16 cellular contexts compared by ENCODE assay signal in genomic region chr16:69293401-69293800, GRCh38. TPM values are rescaled to one million over a fixed set of nuclear protein-coding genes. Genes with fewer than 3 reads are reported as not detected.
DNase-seq lines count a peak whose midpoint lies in the region; ATAC-seq and TF ChIP-seq lines count a peak whose summit lies in the region.
"Had no signal": no experiment of that assay in that cellular context is flagged by ENCODE, and none has a peak within 500 bp of the region (broad histone marks: within the 10 kb centered on the region; RNA-seq: fewer than 3 reads in every experiment).

No MANE protein-coding gene starts in this region.

- no peak overlapping the region for H3K56ac ChIP-seq in IMR-90 (ENCODE audit: extremely low read depth, insufficient read depth, low read length)

- no peaks in the 10 kb centered on the region for H3K36me3 Mint-ChIP-seq in activated T-cell treated with anti-CD3 and anti-CD28 coated beads, Interleukin-2, amount 50 U/mL, for 72 hours (ENCODE audit: insufficient read depth in 2 of 2)
- peaks cover 2% of the 10 kb centered on the region for H3K36me3 Mint-ChIP-seq in activated T-cell treated with anti-CD3 and anti-CD28 coated beads, Interleukin-2, amount 50 U/mL, for 4 hours (ENCODE audit: insufficient read depth)
- peaks cover 12% of the 10 kb centered on the region for H3K36me3 Mint-ChIP-seq in endodermal cell (ENCODE audit: low read depth)

- POLR2A ChIA-PET in IMR-90 (lab: Charles Lee; ENCODE audit: unreplicated experiment): no interaction called here

- in situ Hi-C loops in IMR-90 (cut with MboI; ENCODE audit: low sequenced_read_pairs): no loop called here

- WGBS in IMR-90 (ENCODE audit: extremely low coverage in 2 of 2, insufficient read length in 1 of 2), 2 experiments: 93% methylated on average over 3 of the region's 3 CpGs; no CpG with 5 or more reads in 1 of the 2 experiments
- WGBS in endodermal cell (ENCODE audit: insufficient coverage in 1 of 2, insufficient read length in 1 of 2), 2 experiments: 91 to 95% methylated on average over 3 of the region's 3 CpGs

- TF ChIP-seq POLR2A in IMR-90 (IDR thresholded peaks at IDR 0.05; ENCODE audit: low read depth, low read length): no peak

- no peak overlapping the region for H4K8ac ChIP-seq in IMR-90 (ENCODE audit: low read depth in 2 of 2, low read length in 2 of 2)

- peaks cover 2 to 57% of the 10 kb centered on the region in 2 experiments; a peak in 3 of 4 replicates for H3K79me1 ChIP-seq in IMR-90 (ENCODE audit: low read depth in 1 of 2, low read length in 2 of 2)

- H2BK20ac ChIP-seq in IMR-90 (ENCODE audit: low read depth, low read length): no peak overlapping the region

- no peak overlapping the region for H2AFZ ChIP-seq in IMR-90 (replicated peaks; ENCODE audit: low read length, poor library complexity)

- no peak overlapping the region; the same call in 1 of the 2 replicates for H3K18ac ChIP-seq in IMR-90 (ENCODE audit: low read depth, low read length)

- no peaks in the 10 kb centered on the region for H3K9me3 Mint-ChIP-seq in activated T-cell treated with anti-CD3 and anti-CD28 coated beads, Interleukin-2, amount 50 U/mL, for 72 hours
- H3K9me3 Mint-ChIP-seq in activated T-cell treated with anti-CD3 and anti-CD28 coated beads, Interleukin-2, amount 50 U/mL, for 4 hours: no peaks in the 10 kb centered on the region
- H3K9me3 Mint-ChIP-seq in endodermal cell: no peaks in the 10 kb centered on the region

- peak overlapping the region in 1 of 2 donors; percentile 5 for H3K4me3 Mint-ChIP-seq in activated T-cell treated with anti-CD3 and anti-CD28 coated beads, Interleukin-2, amount 50 U/mL, for 72 hours
- no peak overlapping the region for H3K4me3 Mint-ChIP-seq in activated T-cell treated with anti-CD3 and anti-CD28 coated beads, Interleukin-2, amount 50 U/mL, for 4 hours
- H3K4me3 Mint-ChIP-seq in endodermal cell: no peak overlapping the region

- H2BK5ac ChIP-seq in IMR-90 (ENCODE audit: low read depth, low read length, poor library complexity, severe bottlenecking): peak overlapping the region; percentile 17

- no peak overlapping the region for H3K23ac ChIP-seq in IMR-90 (ENCODE audit: low read depth, low read length)

- H2BK120ac ChIP-seq in IMR-90 (ENCODE audit: low read depth, low read length): no peak overlapping the region

- no peak overlapping the region for H3K9ac ChIP-seq in IMR-90 (ENCODE audit: low read depth, low read length)
- H3K9ac ChIP-seq in endodermal cell (ENCODE audit: extremely low read depth, low read length, poor library complexity, severe bottlenecking): no peak overlapping the region

- no peaks in the 10 kb centered on the region for H3K27me3 ChIP-seq in IMR-90 (ENCODE audit: control insufficient read depth, insufficient read depth, low read length)
- no peaks in the 10 kb centered on the region for H3K27me3 ChIP-seq in endodermal cell (ENCODE audit: control insufficient read depth, insufficient read depth, low read length, poor library complexity, severe bottlenecking)
- H3K27me3 ChIP-seq: Peyer's patch had no signal

- no peak overlapping the region for H3K4me3 ChIP-seq in IMR-90 (ENCODE audit: insufficient read depth, low read depth, low read length)
- no peak overlapping the region for H3K4me3 ChIP-seq in endodermal cell (ENCODE audit: low read length)
- H3K4me3 ChIP-seq: HAP-1, Peyer's patch had no signal

- peak overlapping the region; percentile 57 for H3K27ac Mint-ChIP-seq in activated T-cell treated with anti-CD3 and anti-CD28 coated beads, Interleukin-2, amount 50 U/mL, for 72 hours
- H3K27ac Mint-ChIP-seq in endodermal cell: peak overlapping the region; percentile 1

- TF ChIP-seq CTCF in IMR-90 (conservative IDR thresholded peaks at IDR 0.05; ENCODE audit: low read depth, low read length) (no peak), endodermal cell (conservative IDR thresholded peaks at IDR 0.05) (no peak)

- no peaks in the 10 kb centered on the region for H3K9me3 ChIP-seq in IMR-90 (ENCODE audit: control insufficient read depth, insufficient read depth, low read length)
- no peaks in the 10 kb centered on the region for H3K9me3 ChIP-seq in endodermal cell (ENCODE audit: control insufficient read depth, low read length)
- H3K9me3 ChIP-seq: HAP-1, Peyer's patch had no signal

- no peak overlapping the region; the same call in 1 of the 2 replicates for H4K5ac ChIP-seq in IMR-90 (ENCODE audit: low read depth, low read length)

- peaks cover 4% of the 10 kb centered on the region; the same call in 1 of the 2 replicates for H3K9me1 ChIP-seq in IMR-90 (ENCODE audit: insufficient read depth, low read length)

- dilution Hi-C loops in IMR-90 (cut with HindIII; ENCODE audit: low sequenced_read_pairs, unreplicated experiment): no loop called here

- H3K4me2 ChIP-seq in IMR-90 (ENCODE audit: low read depth, low read length): no peak overlapping the region

- no peak overlapping the region for H3K4ac ChIP-seq in IMR-90 (ENCODE audit: low read depth, low read length)

- peaks cover 7% of the 10 kb centered on the region for H3K36me3 ChIP-seq in IMR-90 (ENCODE audit: control insufficient read depth, insufficient read depth, low read length)
- H3K36me3 ChIP-seq in endodermal cell (ENCODE audit: control insufficient read depth, insufficient read depth, low read length): no peaks in the 10 kb centered on the region
- H3K36me3 ChIP-seq: HAP-1, Peyer's patch had no signal

- H2BK15ac ChIP-seq in IMR-90 (ENCODE audit: low read depth, low read length): no peak overlapping the region

- peaks cover 9% of the 10 kb centered on the region for H3K4me1 Mint-ChIP-seq in activated T-cell treated with anti-CD3 and anti-CD28 coated beads, Interleukin-2, amount 50 U/mL, for 72 hours (ENCODE audit: low read depth)
- H3K4me1 Mint-ChIP-seq in activated T-cell treated with anti-CD3 and anti-CD28 coated beads, Interleukin-2, amount 50 U/mL, for 4 hours (ENCODE audit: low read depth): no peaks in the 10 kb centered on the region
- H3K4me1 Mint-ChIP-seq in endodermal cell: no peaks in the 10 kb centered on the region

- no peak for TF ChIP-seq RAD21 in IMR-90 (IDR thresholded peaks at IDR 0.05; ENCODE audit: low read length)

- peak; percentile 15 to 19 for DNase-seq in activated T-cell treated with anti-CD3 and anti-CD28 coated beads, Interleukin-2, amount 50 U/mL, for 72 hours
- no peak for DNase-seq in activated T-cell treated with anti-CD3 and anti-CD28 coated beads, Interleukin-2, amount 50 U/mL, for 4 hours
- DNase-seq in IMR-90: no peak
- DNase-seq in endodermal cell: no peak
- peak; percentile 2 for DNase-seq in superior temporal gyrus (ENCODE audit: extremely low spot score)
- DNase-seq in SKM-1 (lab: John Stamatoyannopoulos, UW; ENCODE audit: unreplicated experiment): no peak
- DNase-seq in foreskin melanocyte: no peak
- DNase-seq: KBM-7, MV-4-11, NCI-H1417, NCI-H1930, NCI-H510A treated with DMSO at 0.1 percent for 48 hours, Peyer's patch had no signal

- no peak overlapping the region for H4K91ac ChIP-seq in IMR-90 (ENCODE audit: insufficient read depth, low read depth, low read length)

- H4K20me1 ChIP-seq in IMR-90 (ENCODE audit: insufficient read depth, low read length): no peaks in the 10 kb centered on the region

- H3K4me1 ChIP-seq in IMR-90 (ENCODE audit: control insufficient read depth, insufficient read depth, low read length) (peaks cover 4% of the 10 kb centered on the region), endodermal cell (ENCODE audit: control insufficient read depth, insufficient read depth, low read length) (no peaks in the 10 kb centered on the region)
- H3K4me1 ChIP-seq: HAP-1, Peyer's patch had no signal

- ATAC-seq in activated T-cell treated with anti-CD3 and anti-CD28 coated beads, Interleukin-2, amount 50 U/mL, for 72 hours (replicated peaks in 1 of 2): peak; percentile 89 to 97
- ATAC-seq in activated T-cell treated with anti-CD3 and anti-CD28 coated beads, Interleukin-2, amount 50 U/mL, for 4 hours: no peak
- no peak for ATAC-seq in IMR-90 (ENCODE audit: low read depth)
- ATAC-seq: Right ventricle myocardium inferior had no signal

- no peaks in the 10 kb centered on the region for H3K27me3 Mint-ChIP-seq in activated T-cell treated with anti-CD3 and anti-CD28 coated beads, Interleukin-2, amount 50 U/mL, for 72 hours (ENCODE audit: low read depth)
- H3K27me3 Mint-ChIP-seq in activated T-cell treated with anti-CD3 and anti-CD28 coated beads, Interleukin-2, amount 50 U/mL, for 4 hours (ENCODE audit: low read depth): no peaks in the 10 kb centered on the region
- H3K27me3 Mint-ChIP-seq in endodermal cell (ENCODE audit: insufficient read depth): no peaks in the 10 kb centered on the region

- no peak overlapping the region for H2AK9ac ChIP-seq in IMR-90 (replicated peaks; ENCODE audit: low read depth, low read length, poor library complexity)

- intact Hi-C loops in IMR-90 (cut with micrococcal nuclease): no loop called here

- no peak overlapping the region for H2AK5ac ChIP-seq in IMR-90 (ENCODE audit: low read depth, low read length)

- H3K14ac ChIP-seq in IMR-90 (replicated peaks; ENCODE audit: low read depth, low read length): no peak overlapping the region

- no TSS peak for BruUV-seq in IMR-90 (replicated peaks; lab: Mats Ljungman, UMichigan)

- no peak overlapping the region for H3K27ac ChIP-seq in IMR-90 (ENCODE audit: insufficient read depth, low read length)
- H3K27ac ChIP-seq in endodermal cell (ENCODE audit: low read depth, low read length): no peak overlapping the region
- H3K27ac ChIP-seq: Peyer's patch had no signal

- CTCF ChIA-PET in IMR-90 (lab: Yijun Ruan, JAX): interaction anchor here (0.6 kb wide), 1 partner anchor 130 kb away, joined by 3 read pairs; no protein-coding TSS in a partner anchor

RNA-seq across cellular contexts. Expression of gene VPS4A, which starts 17.7 kb away (rescaled TPM):
- 10 to 100 TPM; 41.1 to 45.3 TPM for total RNA-seq in activated T-cell treated with anti-CD3 and anti-CD28 coated beads, Interleukin-2, amount 50 U/mL, for 72 hours
- 10 to 100 TPM; 41.5 to 45.8 (median 44.1) TPM for total RNA-seq in activated T-cell treated with anti-CD3 and anti-CD28 coated beads, Interleukin-2, amount 50 U/mL, for 4 hours
- total RNA-seq in IMR-90 (2012; rRNA removed) (23.3 and 25.3 TPM in 2 replicates), endodermal cell (10 to 100 TPM; 28.6 to 37.8 TPM)
- 23.3 and 25.2 TPM in 2 replicates for polyA plus RNA-seq in IMR-90 (2012; rRNA removed)
- 21.9 TPM in 2 replicates for polyA plus RNA-seq in IMR-90 (2012; cell fraction: cytosol; rRNA removed)
- polyA plus RNA-seq in IMR-90 (2012; cell fraction: nucleus; rRNA removed; ENCODE audit: low replicate concordance): 43.1 and 50.4 TPM in 2 replicates
- 34.2 TPM for polyA plus RNA-seq in endodermal cell (2013, experiment 1 of 2)
- 33.5 TPM for polyA plus RNA-seq in endodermal cell (2013, experiment 2 of 2)

RNA-seq across cellular contexts. Expression of gene PDF, which starts 37.0 kb away (rescaled TPM):
- total RNA-seq in activated T-cell treated with anti-CD3 and anti-CD28 coated beads, Interleukin-2, amount 50 U/mL, for 72 hours: 10 to 100 TPM in 1 of 2 donors, 1 to 10 TPM in 1; 9.9 to 10.1 TPM
- total RNA-seq in activated T-cell treated with anti-CD3 and anti-CD28 coated beads, Interleukin-2, amount 50 U/mL, for 4 hours: 10 to 100 TPM; 38.2 to 46.7 (median 43.4) TPM
- 4.5 and 7.5 TPM in 2 replicates for total RNA-seq in IMR-90 (2012; rRNA removed)
- polyA plus RNA-seq in IMR-90 (2012; rRNA removed): 6.4 and 7.6 TPM in 2 replicates
- polyA plus RNA-seq in IMR-90 (2012; cell fraction: cytosol; rRNA removed): 10.9 and 17.5 TPM in 2 replicates
- 6.6 and 10.2 TPM in 2 replicates for polyA plus RNA-seq in IMR-90 (2012; cell fraction: nucleus; rRNA removed; ENCODE audit: low replicate concordance)
- 10 to 100 TPM; 12.2 to 19.8 TPM for total RNA-seq in endodermal cell
- 9.4 TPM for polyA plus RNA-seq in endodermal cell (2013, experiment 1 of 2)
- 7.7 TPM for polyA plus RNA-seq in endodermal cell (2013, experiment 2 of 2)

RNA-seq across cellular contexts. Expression of gene COG8, which starts 46.0 kb away (rescaled TPM):
- 10 to 100 TPM; 33.2 to 38.3 TPM for total RNA-seq in activated T-cell treated with anti-CD3 and anti-CD28 coated beads, Interleukin-2, amount 50 U/mL, for 72 hours
- total RNA-seq in activated T-cell treated with anti-CD3 and anti-CD28 coated beads, Interleukin-2, amount 50 U/mL, for 4 hours: 10 to 100 TPM; 34.6 to 47.0 (median 43.1) TPM
- total RNA-seq in IMR-90 (2012; rRNA removed) (19.4 and 26.2 TPM in 2 replicates), endodermal cell (10 to 100 TPM; 45.8 to 49.3 TPM)
- polyA plus RNA-seq in IMR-90 (2012; rRNA removed): 22.8 and 23.4 TPM in 2 replicates
- polyA plus RNA-seq in IMR-90 (2012; cell fraction: cytosol; rRNA removed): 16.0 and 27.1 TPM in 2 replicates
- polyA plus RNA-seq in IMR-90 (2012; cell fraction: nucleus; rRNA removed; ENCODE audit: low replicate concordance): 19.7 and 25.4 TPM in 2 replicates
- polyA plus RNA-seq in endodermal cell (2013, experiment 1 of 2): 35.4 TPM
- polyA plus RNA-seq in endodermal cell (2013, experiment 2 of 2): 30.8 TPM

RNA-seq across cellular contexts. Expression of gene NIP7, which starts 46.2 kb away (rescaled TPM):
- total RNA-seq in activated T-cell treated with anti-CD3 and anti-CD28 coated beads, Interleukin-2, amount 50 U/mL, for 72 hours: 10 to 100 TPM; 30.8 to 32.2 TPM
- total RNA-seq in activated T-cell treated with anti-CD3 and anti-CD28 coated beads, Interleukin-2, amount 50 U/mL, for 4 hours: 100 to 1,000 TPM; 129 to 136 (median 132) TPM
- total RNA-seq in IMR-90 (2012; rRNA removed): 28.3 and 40.5 TPM in 2 replicates
- 10.6 and 14.0 TPM in 2 replicates for polyA plus RNA-seq in IMR-90 (2012; rRNA removed)
- 3.4 and 16.1 TPM in 2 replicates for polyA plus RNA-seq in IMR-90 (2012; cell fraction: cytosol; rRNA removed)
- 3.0 and 8.0 TPM in 2 replicates for polyA plus RNA-seq in IMR-90 (2012; cell fraction: nucleus; rRNA removed; ENCODE audit: low replicate concordance)
- total RNA-seq in endodermal cell: 10 to 100 TPM; 30.5 to 36.3 TPM
- polyA plus RNA-seq in endodermal cell (2013, experiment 1 of 2): 24.0 TPM
- 26.0 TPM for polyA plus RNA-seq in endodermal cell (2013, experiment 2 of 2)

RNA-seq across cellular contexts. Expression of gene TMED6, which starts 58.2 kb away (rescaled TPM):
- 1 to 10 TPM; 3.3 to 3.7 TPM for total RNA-seq in activated T-cell treated with anti-CD3 and anti-CD28 coated beads, Interleukin-2, amount 50 U/mL, for 72 hours
- total RNA-seq in activated T-cell treated with anti-CD3 and anti-CD28 coated beads, Interleukin-2, amount 50 U/mL, for 4 hours: 1 to 10 TPM in 2 of 3 donors, under 1 TPM in 1; 0.90 to 1.5 (median 1.1) TPM
- total RNA-seq in IMR-90 (2012; rRNA removed) (not detected in 2 replicates), endodermal cell (under 1 TPM; 0.53 to 0.66 TPM)
- polyA plus RNA-seq in IMR-90 (2012; rRNA removed): 0.10 and 0.20 TPM in 2 replicates
- not detected in 2 replicates for polyA plus RNA-seq in IMR-90 (2012; cell fraction: cytosol; rRNA removed)
- polyA plus RNA-seq in IMR-90 (2012; cell fraction: nucleus; rRNA removed; ENCODE audit: low replicate concordance): 0.08 and 0.73 TPM in 2 replicates
- polyA plus RNA-seq in endodermal cell (2013, experiment 1 of 2): not detected
- not detected for polyA plus RNA-seq in endodermal cell (2013, experiment 2 of 2)
- total RNA-seq: G401, Right ventricle myocardium inferior had no signal

Comparison
In these comparisons a context has a peak if more than half of its experiments do, and no peak if none do; other contexts are left out.
1. ATAC-seq: peak in activated T-cell treated with anti-CD3 and anti-CD28 coated beads, Interleukin-2, amount 50 U/mL, for 72 hours (2 of 2); none in activated T-cell treated with anti-CD3 and anti-CD28 coated beads, Interleukin-2, amount 50 U/mL, for 4 hours (0 of 2) and IMR-90 (single experiment).
2. DNase-seq: peak in activated T-cell treated with anti-CD3 and anti-CD28 coated beads, Interleukin-2, amount 50 U/mL, for 72 hours (2 of 2) and superior temporal gyrus (single experiment); none in activated T-cell treated with anti-CD3 and anti-CD28 coated beads, Interleukin-2, amount 50 U/mL, for 4 hours (single experiment), IMR-90 (single experiment), endodermal cell (single experiment), SKM-1 (single experiment) and foreskin melanocyte (single experiment).